ENCODE assay signal across 21 cellular contexts in the genomic region with DNA sequence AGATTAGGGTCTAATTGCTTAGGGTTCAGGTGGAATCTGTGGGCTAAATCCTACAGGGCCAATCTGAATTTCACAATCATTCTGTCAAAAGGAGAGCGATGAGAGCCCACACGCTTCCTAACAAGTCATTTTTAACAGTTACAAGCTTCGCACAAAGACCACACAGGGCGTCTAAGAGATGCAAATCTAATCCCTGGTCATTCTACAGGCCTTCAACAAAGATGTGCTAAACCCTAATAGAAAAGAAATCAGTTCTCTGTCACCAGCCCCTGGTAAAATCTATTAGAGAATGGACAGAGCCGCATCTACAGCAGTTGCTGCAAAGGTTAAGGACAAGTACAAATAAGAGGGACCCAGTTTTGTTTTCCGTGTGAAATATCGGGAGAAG. TPM values are rescaled to one million over a fixed set of nuclear protein-coding genes. Genes with fewer than 3 reads are reported as not detected.
DNase-seq lines count a peak whose midpoint lies in the region; ATAC-seq, FAIRE-seq and TF ChIP-seq lines count a peak whose summit lies in the region.
"Had no signal": no experiment of that assay in that cellular context is flagged by ENCODE, and none has a peak within 500 bp of the region (broad histone marks: within the 10 kb centered on the region; RNA-seq: fewer than 3 reads in every experiment).

No MANE protein-coding gene starts in this region.

- CTCF ChIA-PET in GM12878 (lab: Yijun Ruan, JAX): no interaction called here

- H3K9me3 ChIP-seq in ES-I3 (ENCODE audit: control insufficient read depth, insufficient read depth, low read length) (no peaks in the 10 kb centered on the region), GM12878 (replicated peaks; ENCODE audit: control insufficient read depth, insufficient read depth, low read length) (no peaks in the 10 kb centered on the region), neural progenitor cell (ENCODE audit: low read depth) (no peaks in the 10 kb centered on the region)
- H3K9me3 ChIP-seq: adrenal gland had no signal

- peaks cover 90% of the 10 kb centered on the region for H3K27me3 Mint-ChIP-seq in neural progenitor cell (ENCODE audit: insufficient read depth, low read depth)

- H2AFZ ChIP-seq in GM12878 (ENCODE audit: control insufficient read depth, low read depth, low read length) (no peak overlapping the region), neural progenitor cell (replicated peaks) (no peak overlapping the region)

- RAD21 ChIA-PET in GM12878 (lab: Charles Lee; ENCODE audit: unreplicated experiment): no interaction called here

- in situ Hi-C loops in GM12878 (cut with MboI): no loop called here

- POLR2A ChIA-PET in GM12878 (lab: Charles Lee): no interaction called here

- H3K4me3 ChIP-seq in H7 (ENCODE audit: insufficient read depth, low read depth, low read length): no peak overlapping the region
- H3K4me3 ChIP-seq in GM12878: no peak overlapping the region
- no peak overlapping the region for H3K4me3 ChIP-seq in neural progenitor cell
- H3K4me3 ChIP-seq: adrenal gland, BLaER1 had no signal

- H3K4me3 Mint-ChIP-seq in neural progenitor cell: no peak overlapping the region
- H3K4me3 Mint-ChIP-seq: nephron had no signal

- intact Hi-C loops in GM12878 (cut with micrococcal nuclease; ENCODE audit: unreplicated experiment): no loop called here

- peaks cover 45% of the 10 kb centered on the region for H3F3A ChIP-seq in neural progenitor cell (ENCODE audit: low read depth)

- WGBS in GM12878 (ENCODE audit: insufficient coverage, insufficient replicate concordance, low lambda C conversion rate, missing lambda C conversion rate): 25% methylated on average over 7 of the region's 7 CpGs

- TF ChIP-seq EP300 in GM12878 (IDR thresholded peaks at IDR 0.05; ENCODE audit: borderline replicate concordance in 1 of 2, control insufficient read depth in 1 of 2, low read depth in 2 of 2, low read length in 2 of 2): no peak

- no peak for TF ChIP-seq POLR2A in GM12878 (IDR thresholded peaks at IDR 0.05; ENCODE audit: low read depth, low read length)

- H3K79me2 ChIP-seq in GM12878 (ENCODE audit: control insufficient read depth, insufficient read depth, low read length): no peaks in the 10 kb centered on the region
- no peaks in the 10 kb centered on the region for H3K79me2 ChIP-seq in neural progenitor cell (ENCODE audit: low read depth)

- TF ChIP-seq CTCF in GM12878 (IDR thresholded peaks at IDR 0.05 in 2 of 3, conservative IDR thresholded peaks at IDR 0.05 in 1 of 3; ENCODE audit: control insufficient read depth in 2 of 3, extremely low read depth in 1 of 3, insufficient read depth in 1 of 3, low read depth in 3 of 3, low read length in 3 of 3) (no peak), neural progenitor cell (IDR thresholded peaks at IDR 0.05) (no peak)

- H3K9ac ChIP-seq in ES-I3 (ENCODE audit: low read depth, low read length) (peak overlapping the region; percentile 27; the same call in 1 of the 2 replicates), GM12878 (ENCODE audit: control insufficient read depth, insufficient read depth, low read length) (no peak overlapping the region), neural progenitor cell (no peak overlapping the region)
- H3K9ac ChIP-seq: BLaER1 had no signal

- SMC1A ChIA-PET in GM12878 (lab: Charles Lee; ENCODE audit: uncharacterized antibody, unreplicated experiment): no interaction called here

- no peaks in the 10 kb centered on the region for H4K20me1 ChIP-seq in GM12878 (ENCODE audit: control insufficient read depth, insufficient read depth)
- H4K20me1 ChIP-seq in neural progenitor cell (ENCODE audit: low read depth): peaks cover 95% of the 10 kb centered on the region
- H4K20me1 ChIP-seq: BLaER1 had no signal

- H3K4me2 ChIP-seq in GM12878 (ENCODE audit: control insufficient read depth, insufficient read depth) (no peak overlapping the region), neural progenitor cell (peak overlapping the region; percentile 57)
- H3K4me2 ChIP-seq: BLaER1 had no signal

- no peaks in the 10 kb centered on the region for H3K36me3 Mint-ChIP-seq in neural progenitor cell

- no peaks in the 10 kb centered on the region for H3K36me3 ChIP-seq in ES-I3 (ENCODE audit: insufficient read depth, low read length)
- H3K36me3 ChIP-seq in H7 (replicated peaks; ENCODE audit: control insufficient read depth, insufficient read depth, low read length): no peaks in the 10 kb centered on the region
- no peaks in the 10 kb centered on the region for H3K36me3 ChIP-seq in GM12878 (ENCODE audit: control insufficient read depth in 2 of 2, insufficient read depth in 2 of 2, low read length in 1 of 2)
- H3K36me3 ChIP-seq in neural progenitor cell: no peaks in the 10 kb centered on the region
- H3K36me3 ChIP-seq: adrenal gland, BLaER1 had no signal

- no peak for TF ChIP-seq RAD21 in GM12878 (IDR thresholded peaks at IDR 0.05; ENCODE audit: insufficient read depth, low read depth, low read length)

- H3K4me1 Mint-ChIP-seq in neural progenitor cell: peaks cover 9% of the 10 kb centered on the region

- peaks cover 31% of the 10 kb centered on the region for H3K4me1 ChIP-seq in ES-I3 (ENCODE audit: insufficient read depth, low read length)
- H3K4me1 ChIP-seq in GM12878 (ENCODE audit: control insufficient read depth, insufficient read depth, low read length): no peaks in the 10 kb centered on the region
- peaks cover 25% of the 10 kb centered on the region for H3K4me1 ChIP-seq in neural progenitor cell
- H3K4me1 ChIP-seq: adrenal gland, BLaER1 had no signal

- no peak overlapping the region for H3K27ac Mint-ChIP-seq in neural progenitor cell
- H3K27ac Mint-ChIP-seq: nephron had no signal

- FAIRE-seq in GM12878 (lab: Jason Lieb, UNC): no peak
- FAIRE-seq: endometrium had no signal

- H3K27ac ChIP-seq in GM12878 (ENCODE audit: control insufficient read depth, insufficient read depth): no peak overlapping the region
- no peak overlapping the region for H3K27ac ChIP-seq in neural progenitor cell
- H3K27ac ChIP-seq: adrenal gland, BLaER1 had no signal

- ATAC-seq in GM12878 (no peak), GM21529 (IDR thresholded peaks at IDR 0.05; ENCODE audit: unreplicated experiment) (no peak), GM21526 (IDR thresholded peaks at IDR 0.05; ENCODE audit: low FRiP score, unreplicated experiment) (no peak)

- H3K27me3 ChIP-seq in H7 (ENCODE audit: control insufficient read depth, insufficient read depth, low read length) (peaks cover 99% of the 10 kb centered on the region), GM12878 (replicated peaks in 1 of 2; ENCODE audit: control insufficient read depth in 2 of 2, insufficient read depth in 2 of 2, low read length in 1 of 2) (peaks cover 2 to 5% of the 10 kb centered on the region in 2 experiments; a peak in 3 of 4 replicates), neural progenitor cell (peaks cover 100% of the 10 kb centered on the region)

- peaks cover 8% of the 10 kb centered on the region for H3K9me3 Mint-ChIP-seq in neural progenitor cell

- DNase-seq in H7 (peak; percentile 78), GM12878 (ENCODE audit: low read depth, low spot score) (no peak), neural progenitor cell (ENCODE audit: low spot score) (peak; percentile 86), NCI-H128 (lab: John Stamatoyannopoulos, UW; ENCODE audit: unreplicated experiment) (no peak)
- DNase-seq: adrenal gland, cerebellar nuclear complex, DMS 273 treated with DMSO at 0.1 percent for 48 hours, GOT3, IMR-90, NCI-H446, OCI-M1, substantia nigra had no signal

- no TSS peak for BruUV-seq in GM12878 (replicated peaks; lab: Mats Ljungman, UMichigan)

TF ChIP-seq in GM12878, 131 proteins besides CTCF, POLR2A, EP300 and RAD21:
- TF ChIP-seq EZH2 (IDR thresholded peaks at IDR 0.05; ENCODE audit: borderline replicate concordance, control insufficient read depth, low read depth, low read length): 0 out of 2 replicates have a peak, but pooled peaks have one; percentile 17
- no peak for TF ChIP-seq SUPT20H (IDR thresholded peaks at IDR 0.05; ENCODE audit: borderline replicate concordance, control insufficient read depth, low read depth, low read length)
TF ChIP-seq in GM12878: peak in this region for 1.

RNA-seq across cellular contexts. Expression of gene NKX2-1, which starts 15.2 kb away (rescaled TPM):
- total RNA-seq in H7 (2014; rRNA removed; shearing (Covaris generic)): 0.78 and 1.7 TPM in 2 replicates
- total RNA-seq in GM12878 (2013; cell fraction: nucleolus; rRNA removed): not detected in 2 replicates
- total RNA-seq in GM12878 (2014; rRNA removed) (not detected in 2 replicates), GM12878 (2014; rRNA removed; fragmentation: Illumina TruSeq; extraction: Trizol) (not detected in 2 replicates), GM12878 (2021) (not detected in 2 replicates), neural progenitor cell (ENCODE audit: low replicate concordance) (not detected in 2 replicates)
- not detected for polyA plus RNA-seq in GM12878 (2011; ENCODE audit: low read depth)
- polyA plus RNA-seq in GM12878 (2011; rRNA removed) (not detected in 2 replicates), GM12878 (2014; fragmentation: Illumina TruSeq; extraction: Trizol) (0.03 TPM in 1 of 2 replicates, not detected in the other), GM12878 (2014; fragmentation: Nextera tagmentation; extraction: Ambion mirVana) (not detected), GM12878 (2014; rRNA removed) (not detected in 2 replicates), GM12878 (2016; fragmentation: Nextera tagmentation; extraction: Ambion mirVana) (not detected)
- not detected in 2 replicates for polyA plus RNA-seq in GM12878 (2011; cell fraction: cytosol; rRNA removed)
- polyA plus RNA-seq in GM12878 (2011; cell fraction: nucleus; rRNA removed): not detected in 2 replicates
- not detected in 2 replicates for polyA plus RNA-seq in GM12878 (2012)
- polyA minus RNA-seq in GM12878 (2011; rRNA and poly(A)+ RNA removed): not detected in 2 replicates
- not detected in 2 replicates for polyA minus RNA-seq in GM12878 (2011; cell fraction: cytosol; rRNA and poly(A)+ RNA removed)
- polyA minus RNA-seq in GM12878 (2011; cell fraction: nucleus; rRNA and poly(A)+ RNA removed): not detected in 2 replicates
- total RNA-seq: fibroblast of villous mesenchyme, IMR-90, lung microvascular endothelial cell, renal cortical epithelial cell had no signal
- polyA plus RNA-seq: adrenal gland, IMR-90 had no signal

Comparison
In these comparisons a context has a peak if more than half of its experiments do, and no peak if none do; other contexts are left out.
1. DNase-seq: peak in H7 (single experiment) and neural progenitor cell (single experiment); none in GM12878 (single experiment) and NCI-H128 (single experiment).